In the genomic region with DNA sequence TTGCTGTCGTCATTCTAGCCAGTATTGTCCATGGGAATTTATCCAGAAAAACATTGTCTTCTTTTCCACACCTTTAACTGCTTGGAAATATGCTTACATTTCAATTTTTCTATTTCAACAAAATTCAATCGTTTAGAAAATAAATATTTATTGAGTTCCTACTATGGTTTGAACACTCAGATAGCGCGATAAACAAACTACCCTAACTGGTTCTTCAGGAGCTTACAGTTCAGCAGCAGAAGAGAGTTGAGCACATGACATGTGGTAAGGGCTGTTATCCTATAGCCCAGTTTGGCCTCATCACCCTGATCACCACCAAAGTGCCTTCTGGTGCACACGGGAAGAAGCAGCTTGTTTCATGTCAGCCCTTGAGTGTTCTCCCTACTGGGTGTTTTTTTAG, we compare ENCODE assay signal across 27 cellular contexts.
"Had no signal": no experiment of that assay in that cellular context is flagged by ENCODE, and none has a peak within 500 bp of the region (broad histone marks: within the 10 kb centered on the region; RNA-seq: fewer than 3 reads in every experiment).

No MANE protein-coding gene starts in this region.

- FAIRE-seq: islet of Langerhans, kidney, pancreas, small intestine had no signal

- H3K27me3 ChIP-seq: left lung, pancreas, sigmoid colon, tibial nerve, upper lobe of left lung, vagina had no signal

- H3K27ac ChIP-seq: left lung, lower lobe of right lung, pancreas, prostate gland, sigmoid colon, tibial nerve, upper lobe of left lung, vagina had no signal

- H3K4me3 ChIP-seq: left lung, lower lobe of right lung, pancreas, prostate gland, sigmoid colon, tibial nerve, upper lobe of left lung, vagina had no signal

- H3K9me3 ChIP-seq: left lung, lower lobe of right lung, pancreas, prostate gland, sigmoid colon, tibial nerve, upper lobe of left lung, vagina had no signal

- H3K36me3 ChIP-seq: left lung, lower lobe of right lung, pancreas, prostate gland, sigmoid colon, tibial nerve, upper lobe of left lung, vagina had no signal

- H3K4me1 ChIP-seq: left lung, lower lobe of right lung, pancreas, prostate gland, vagina had no signal

- ATAC-seq: left colon; left lung; lower lobe of right lung; naive thymus-derived CD8-positive, alpha-beta T cell; pancreas; right cardiac atrium; stimulated activated memory B cell treated with anti-CD40 and anti-IgM and Interleukin-4, amounts not matched to agents 10 μg/mL and 1 μg/mL and 100 μg/mL, for 72 hours; stimulated activated naive CD8-positive, alpha-beta T cell treated with anti-CD3 and anti-CD28 coated beads, Interleukin-15, amount 100 ng/mL, for 72 hours had no signal

- DNase-seq: immature natural killer cell; kidney; left colon; left lung; lower lobe of right lung; mammary epithelial cell; mesenchymal stem cell; naive thymus-derived CD8-positive, alpha-beta T cell; nucleus accumbens; pancreas; retina; right cardiac atrium; sigmoid colon; small intestine; stimulated activated CD4-positive, alpha-beta T cell treated with anti-CD3 and anti-CD28 coated beads, Interleukin-1b, Interleukin-23, amount 100 ng/mL, for 48 hours; stimulated activated CD4-positive, alpha-beta T cell treated with anti-CD3 and anti-CD28 coated beads, Interleukin-2, amount 100 ng/mL, for 48 hours; stimulated activated CD4-positive, alpha-beta T cell treated with anti-CD3 and anti-CD28 coated beads, Interleukin-4, amount 100 ng/mL, for 4 hours; stimulated activated CD8-positive, alpha-beta memory T cell treated with anti-CD3 and anti-CD28 coated beads, Interleukin-4, amount 100 ng/mL, for 48 hours; stimulated activated naive CD4-positive, alpha-beta T cell treated with Interleukin-2 at 50 U/mL for 16 hours; stimulated activated naive CD8-positive, alpha-beta T cell treated with anti-CD3 and anti-CD28 coated beads, Interleukin-15, amount 100 ng/mL, for 72 hours; substantia nigra had no signal
